In genomic region chr1:192808588-192809285, GRCh38 we compare ENCODE assay signal across 8 cellular contexts. TPM values are rescaled to one million over a fixed set of nuclear protein-coding genes. Genes with fewer than 3 reads are reported as not detected.
A peak's percentile ranks its signal among the peaks of the same experiment; 100 is the strongest.
DNase-seq lines count a peak whose midpoint lies in the region; ATAC-seq, FAIRE-seq and TF ChIP-seq lines count a peak whose summit lies in the region.

Gene RGS2 (plus strand): TSS chr1:192809039. CDS start chr1:192809072, 33 bp downstream.

- intact Hi-C loops in activated CD4-positive, alpha-beta T cell treated with anti-CD3 and anti-CD28 coated beads, Interleukin-2, amount 10 ng/mL, durations not matched to agents 24 days and 14 days (cut with micrococcal nuclease) = loop anchor here (1.0 to 10.0 kb wide), 8 partner anchors 128 to 1486 kb away; partner anchors contain the start of genes GLRX2, RO60 and UCHL5
- intact Hi-C loops in left lung (cut with DNase I) = loop anchor here in 1 of 2 donors (10.0 kb wide), 2 partner anchors 216 to 334 kb away; no protein-coding TSS in a partner anchor

- POLR2A ChIA-PET in BJ (lab: Charles Lee) = interaction anchor here (0.6 kb wide), 1 partner anchor 969 kb away, joined by 5 read pairs; no protein-coding TSS in a partner anchor

- H3K4me1 Mint-ChIP-seq in activated CD4-positive, alpha-beta T cell treated with anti-CD3 and anti-CD28 coated beads, Interleukin-2, amount 10 ng/mL, durations not matched to agents 24 days and 14 days = peaks cover 35% of the 10 kb centered on the region

- H3K27me3 ChIP-seq in BJ (ENCODE audit: control insufficient read depth, insufficient read depth, low read length) = no peaks in the 10 kb centered on the region
- H3K27me3 ChIP-seq in left lung = no peaks in the 10 kb centered on the region

- CTCF ChIA-PET in BJ (lab: Yijun Ruan, JAX) = interaction anchor here (1.0 to 6.9 kb wide), 4 partner anchors 11 to 331 kb away, joined by 3 to 61 read pairs (median 8); no protein-coding TSS in a partner anchor

- H3K27ac Mint-ChIP-seq in activated CD4-positive, alpha-beta T cell treated with anti-CD3 and anti-CD28 coated beads, Interleukin-2, amount 10 ng/mL, durations not matched to agents 24 days and 14 days = peak within 1 kb of the TSS; percentile 96

- H3K36me3 Mint-ChIP-seq in activated CD4-positive, alpha-beta T cell treated with anti-CD3 and anti-CD28 coated beads, Interleukin-2, amount 10 ng/mL, durations not matched to agents 24 days and 14 days (ENCODE audit: low read depth) = peaks cover 16% of the 10 kb centered on the region

- peak within 1 kb of the TSS; percentile 79 for H3K4me3 ChIP-seq in BJ (ENCODE audit: low read depth, low read length)
- peak within 1 kb of the TSS; percentile 72 for H3K4me3 ChIP-seq in coronary artery
- peak within 1 kb of the TSS; percentile 61 to 62 for H3K4me3 ChIP-seq in left lung

- no peaks in the 10 kb centered on the region for H3K9me3 Mint-ChIP-seq in activated CD4-positive, alpha-beta T cell treated with anti-CD3 and anti-CD28 coated beads, Interleukin-2, amount 10 ng/mL, durations not matched to agents 24 days and 14 days

- ATAC-seq in HG03442 (IDR thresholded peaks at IDR 0.05; ENCODE audit: unreplicated experiment) = peak; percentile 86
- ATAC-seq in left lung = peak; percentile 95

- peak; percentile 60 for DNase-seq in BJ (ENCODE audit: low read depth)
- peak; percentile 67 for DNase-seq in GM19239 (ENCODE audit: insufficient read length, low spot score)
- DNase-seq in NCI-H510A treated with DMSO at 0.1 percent for 48 hours (lab: John Stamatoyannopoulos, UW) = peak; percentile 77
- peak; percentile 96 for DNase-seq in activated CD4-positive, alpha-beta T cell treated with anti-CD3 and anti-CD28 coated beads, Interleukin-2, amount 10 ng/mL, durations not matched to agents 24 days and 14 days
- peak; percentile 95 for DNase-seq in coronary artery (ENCODE audit: low spot score)
- DNase-seq in left lung = peak; percentile 95 to 97
- peak; percentile 80 for DNase-seq in stimulated activated CD4-positive, alpha-beta T cell treated with anti-CD3 and anti-CD28 coated beads, Interleukin-2, amount 100 ng/mL, for 4 hours (ENCODE audit: low read depth)

- no peaks in the 10 kb centered on the region for H3K9me3 ChIP-seq in left lung

- H3K27me3 Mint-ChIP-seq in activated CD4-positive, alpha-beta T cell treated with anti-CD3 and anti-CD28 coated beads, Interleukin-2, amount 10 ng/mL, durations not matched to agents 24 days and 14 days = peaks cover 7% of the 10 kb centered on the region

- peak within 1 kb of the TSS; percentile 95 for H3K4me3 Mint-ChIP-seq in activated CD4-positive, alpha-beta T cell treated with anti-CD3 and anti-CD28 coated beads, Interleukin-2, amount 10 ng/mL, durations not matched to agents 24 days and 14 days

- FAIRE-seq in GM19239 (lab: Jason Lieb, UNC) = peak; percentile 86

- peaks cover 4 to 56% of the 10 kb centered on the region in 2 donors for H3K4me1 ChIP-seq in left lung

- peak within 1 kb of the TSS; percentile 89 for H3K27ac ChIP-seq in coronary artery
- H3K27ac ChIP-seq in left lung = peak within 1 kb of the TSS; percentile 93 to 96

- TF ChIP-seq CTCF in BJ (IDR thresholded peaks at IDR 0.05; ENCODE audit: insufficient read depth, low read depth, low read length) (no peak), coronary artery (IDR thresholded peaks at IDR 0.05) (no peak), left lung (IDR thresholded peaks at IDR 0.05) (peak in 1 of 2 donors; percentile 13)

- H3K36me3 ChIP-seq in BJ (ENCODE audit: control insufficient read depth, insufficient read depth, low read length) = 0 out of 2 replicates have a peak, but pooled peaks cover 3% of the 10 kb centered on the region
- H3K36me3 ChIP-seq in left lung = peaks cover 0 to 18% of the 10 kb centered on the region in 2 donors

RNA-seq across cellular contexts. Expression of gene RGS2, which starts in this region (rescaled TPM):
- 11.5 and 26.0 TPM in 2 replicates for polyA plus RNA-seq in BJ (2011; rRNA removed)
- polyA minus RNA-seq in BJ (2011; rRNA and poly(A)+ RNA removed) = 4.8 and 7.8 TPM in 2 replicates
- total RNA-seq in activated CD4-positive, alpha-beta T cell treated with anti-CD3 and anti-CD28 coated beads, Interleukin-2, amount 10 ng/mL, durations not matched to agents 24 days and 14 days = 5.2 and 6.7 TPM in 2 replicates
- total RNA-seq in left lung = 10 to 100 TPM; 35.3 to 41.5 TPM

Comparison
In these comparisons a context has a peak if more than half of its experiments do, and no peak if none do; other contexts are left out.
1. Peak in every context shown above with its lines: DNase-seq, ATAC-seq, H3K4me3 ChIP-seq and H3K27ac ChIP-seq.